ENCODE assay signal across 7 cellular contexts in the genomic region with DNA sequence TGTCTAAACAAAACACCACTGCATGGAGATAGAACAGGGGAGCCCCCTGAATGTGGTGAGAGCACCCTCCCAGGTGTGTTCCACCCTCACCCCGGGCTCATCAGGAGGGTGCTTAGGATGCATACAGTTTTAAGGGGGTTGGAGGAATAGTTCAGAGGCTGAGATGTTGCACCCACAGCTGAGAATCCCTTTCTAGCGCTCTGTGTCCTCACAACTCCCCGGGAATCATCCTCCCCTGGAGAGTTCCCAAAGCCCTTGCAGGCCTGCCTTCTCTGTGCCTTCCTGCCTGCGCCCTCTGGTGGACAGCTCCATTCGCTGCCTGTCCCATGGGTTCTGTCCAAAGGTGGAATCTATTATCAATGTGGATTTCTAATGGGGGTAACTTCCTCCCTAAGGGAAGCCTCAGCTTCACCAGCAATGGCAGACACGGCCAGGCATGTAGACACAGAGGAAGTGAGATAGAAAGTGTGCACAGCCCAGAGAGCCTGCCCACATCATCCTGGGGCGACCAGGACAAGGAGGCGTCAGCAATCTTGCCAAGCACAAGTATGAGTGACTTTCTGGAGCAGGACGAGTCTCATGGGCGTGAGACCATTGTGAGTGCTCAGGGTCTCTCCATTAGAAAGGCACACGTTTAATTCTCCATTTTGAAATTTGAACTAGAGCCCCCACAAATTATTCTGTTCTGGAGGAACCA. TPM values are rescaled to one million over a fixed set of nuclear protein-coding genes. Genes with fewer than 3 reads are reported as not detected.
DNase-seq lines count a peak whose midpoint lies in the region; TF ChIP-seq lines count a peak whose summit lies in the region.

No MANE protein-coding gene starts in this region.

- TF ChIP-seq RAD21 in Ishikawa (IDR thresholded peaks at IDR 0.05; ENCODE audit: low read depth) = peak; percentile 84

- 44% methylated on average over 11 of the region's 11 CpGs for WGBS in suprapubic skin

- no peaks in the 10 kb centered on the region for H3K9me3 ChIP-seq in suprapubic skin

- H3K4me1 ChIP-seq in suprapubic skin = peaks cover 17% of the 10 kb centered on the region

- H3K4me3 ChIP-seq in GM12875 (ENCODE audit: low read depth, low read length) (no peak overlapping the region), suprapubic skin (no peak overlapping the region)

- DNase-seq in RPMI8226 (peak; percentile 57), fibroblast of the conjunctiva (ENCODE audit: low read depth) (peak; percentile 43), occipital lobe (lab: John Stamatoyannopoulos, UW) (peak; percentile 18), suprapubic skin (ENCODE audit: low spot score in 2 of 2) (peak; percentile 73 to 81)
- peak; percentile 35 to 40 for DNase-seq in activated T-helper 1 cell treated with anti-CD3 and anti-CD28 coated beads, Interleukin-2, amount 50 U/mL, for 16 hours (ENCODE audit: low read depth in 1 of 2, low spot score in 1 of 2)

- TF ChIP-seq POLR2A in suprapubic skin (IDR thresholded peaks at IDR 0.05) = no peak

- no peaks in the 10 kb centered on the region for H3K27me3 ChIP-seq in suprapubic skin

- H3K36me3 ChIP-seq in suprapubic skin = no peaks in the 10 kb centered on the region

- no peak overlapping the region for H3K27ac ChIP-seq in suprapubic skin

- TF ChIP-seq EP300 in Ishikawa (IDR thresholded peaks at IDR 0.05; ENCODE audit: borderline replicate concordance) (no peak), suprapubic skin (IDR thresholded peaks at IDR 0.05) (no peak)

- TF ChIP-seq CTCF in GM12875 (IDR thresholded peaks at IDR 0.05; ENCODE audit: borderline replicate concordance, insufficient read depth, low read depth, low read length) (peak; percentile 93), suprapubic skin (IDR thresholded peaks at IDR 0.05) (peak; percentile 58 to 86)

TF ChIP-seq in Ishikawa, 13 proteins besides CTCF, POLR2A, EP300 and RAD21:
- TF ChIP-seq FOXM1 (IDR thresholded peaks at IDR 0.05; ENCODE audit: borderline replicate concordance, low read depth) (no peak), YY1 (IDR thresholded peaks at IDR 0.05; ENCODE audit: low read depth) (no peak), NFIC (IDR thresholded peaks at IDR 0.05) (no peak), ZBTB7A (IDR thresholded peaks at IDR 0.05; ENCODE audit: low read depth) (no peak), TAF1 (IDR thresholded peaks at IDR 0.05; ENCODE audit: low read depth) (no peak), CEBPB (IDR thresholded peaks at IDR 0.05) (no peak), TEAD4 (IDR thresholded peaks at IDR 0.05) (no peak), TCF12 (IDR thresholded peaks at IDR 0.05; ENCODE audit: low read depth) (no peak), CREB1 (IDR thresholded peaks at IDR 0.05; ENCODE audit: low read depth) (no peak), EGR1 (IDR thresholded peaks at IDR 0.05) (no peak)
- TF ChIP-seq, protein P1, sequence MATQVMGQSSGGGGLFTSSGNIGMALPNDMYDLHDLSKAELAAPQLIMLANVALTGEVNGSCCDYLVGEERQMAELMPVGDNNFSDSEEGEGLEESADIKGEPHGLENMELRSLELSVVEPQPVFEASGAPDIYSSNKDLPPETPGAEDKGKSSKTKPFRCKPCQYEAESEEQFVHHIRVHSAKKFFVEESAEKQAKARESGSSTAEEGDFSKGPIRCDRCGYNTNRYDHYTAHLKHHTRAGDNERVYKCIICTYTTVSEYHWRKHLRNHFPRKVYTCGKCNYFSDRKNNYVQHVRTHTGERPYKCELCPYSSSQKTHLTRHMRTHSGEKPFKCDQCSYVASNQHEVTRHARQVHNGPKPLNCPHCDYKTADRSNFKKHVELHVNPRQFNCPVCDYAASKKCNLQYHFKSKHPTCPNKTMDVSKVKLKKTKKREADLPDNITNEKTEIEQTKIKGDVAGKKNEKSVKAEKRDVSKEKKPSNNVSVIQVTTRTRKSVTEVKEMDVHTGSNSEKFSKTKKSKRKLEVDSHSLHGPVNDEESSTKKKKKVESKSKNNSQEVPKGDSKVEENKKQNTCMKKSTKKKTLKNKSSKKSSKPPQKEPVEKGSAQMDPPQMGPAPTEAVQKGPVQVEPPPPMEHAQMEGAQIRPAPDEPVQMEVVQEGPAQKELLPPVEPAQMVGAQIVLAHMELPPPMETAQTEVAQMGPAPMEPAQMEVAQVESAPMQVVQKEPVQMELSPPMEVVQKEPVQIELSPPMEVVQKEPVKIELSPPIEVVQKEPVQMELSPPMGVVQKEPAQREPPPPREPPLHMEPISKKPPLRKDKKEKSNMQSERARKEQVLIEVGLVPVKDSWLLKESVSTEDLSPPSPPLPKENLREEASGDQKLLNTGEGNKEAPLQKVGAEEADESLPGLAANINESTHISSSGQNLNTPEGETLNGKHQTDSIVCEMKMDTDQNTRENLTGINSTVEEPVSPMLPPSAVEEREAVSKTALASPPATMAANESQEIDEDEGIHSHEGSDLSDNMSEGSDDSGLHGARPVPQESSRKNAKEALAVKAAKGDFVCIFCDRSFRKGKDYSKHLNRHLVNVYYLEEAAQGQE (IDR thresholded peaks at IDR 0.05; ENCODE audit: low read depth) = no peak
- TF ChIP-seq, protein P2, sequence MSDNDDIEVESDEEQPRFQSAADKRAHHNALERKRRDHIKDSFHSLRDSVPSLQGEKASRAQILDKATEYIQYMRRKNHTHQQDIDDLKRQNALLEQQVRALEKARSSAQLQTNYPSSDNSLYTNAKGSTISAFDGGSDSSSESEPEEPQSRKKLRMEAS (IDR thresholded peaks at IDR 0.05) = no peak
- TF ChIP-seq, protein P3, sequence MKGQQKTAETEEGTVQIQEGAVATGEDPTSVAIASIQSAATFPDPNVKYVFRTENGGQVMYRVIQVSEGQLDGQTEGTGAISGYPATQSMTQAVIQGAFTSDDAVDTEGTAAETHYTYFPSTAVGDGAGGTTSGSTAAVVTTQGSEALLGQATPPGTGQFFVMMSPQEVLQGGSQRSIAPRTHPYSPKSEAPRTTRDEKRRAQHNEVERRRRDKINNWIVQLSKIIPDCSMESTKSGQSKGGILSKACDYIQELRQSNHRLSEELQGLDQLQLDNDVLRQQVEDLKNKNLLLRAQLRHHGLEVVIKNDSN (IDR thresholded peaks at IDR 0.05) = no peak
TF ChIP-seq in Ishikawa: peak in this region for 0.

RNA-seq across cellular contexts. Expression of a gene that starts 1.2 kb away (rescaled TPM):
- total RNA-seq in occipital lobe = not detected
- 1 to 10 TPM in 2 of 4 donors, under 1 TPM in 2; 0.56 to 3.2 (median 1.2) TPM for total RNA-seq in suprapubic skin

RNA-seq across cellular contexts. Expression of a gene that starts 7.1 kb away (rescaled TPM):
- not detected for total RNA-seq in occipital lobe
- 1 to 10 TPM in 3 of 4 donors, not detected in 1; 1.8 to 2.6 (median 2.3) TPM for total RNA-seq in suprapubic skin

RNA-seq across cellular contexts. Expression of a gene that starts 17.4 kb away (rescaled TPM):
- total RNA-seq in occipital lobe (not detected), suprapubic skin (1 to 10 TPM in 1 of 4 donors, under 1 TPM in 1, not detected in 2; 0.98 to 3.0 TPM)

RNA-seq across cellular contexts. Expression of a gene that starts 18.8 kb away (rescaled TPM):
- total RNA-seq in occipital lobe = not detected
- 10 to 100 TPM in 3 of 4 donors, 1 to 10 TPM in 1; 7.4 to 26.3 (median 19.5) TPM for total RNA-seq in suprapubic skin

RNA-seq across cellular contexts. Expression of a gene that starts 29.8 kb away (rescaled TPM):
- not detected for total RNA-seq in occipital lobe
- 1 to 10 TPM; 1.3 to 8.0 (median 2.2) TPM for total RNA-seq in suprapubic skin

Comparison
In these comparisons a context has a peak if more than half of its experiments do, and no peak if none do; other contexts are left out.
1. DNase-seq: peak in every context shown above with its lines; median percentile 77 in suprapubic skin; 57 in RPMI8226; 43 in fibroblast of the conjunctiva; 38 in activated T-helper 1 cell treated with anti-CD3 and anti-CD28 coated beads, Interleukin-2, amount 50 U/mL, for 16 hours; 18 in occipital lobe.